Comparison of ENCODE assay signal across 9 cellular contexts in the genomic region with DNA sequence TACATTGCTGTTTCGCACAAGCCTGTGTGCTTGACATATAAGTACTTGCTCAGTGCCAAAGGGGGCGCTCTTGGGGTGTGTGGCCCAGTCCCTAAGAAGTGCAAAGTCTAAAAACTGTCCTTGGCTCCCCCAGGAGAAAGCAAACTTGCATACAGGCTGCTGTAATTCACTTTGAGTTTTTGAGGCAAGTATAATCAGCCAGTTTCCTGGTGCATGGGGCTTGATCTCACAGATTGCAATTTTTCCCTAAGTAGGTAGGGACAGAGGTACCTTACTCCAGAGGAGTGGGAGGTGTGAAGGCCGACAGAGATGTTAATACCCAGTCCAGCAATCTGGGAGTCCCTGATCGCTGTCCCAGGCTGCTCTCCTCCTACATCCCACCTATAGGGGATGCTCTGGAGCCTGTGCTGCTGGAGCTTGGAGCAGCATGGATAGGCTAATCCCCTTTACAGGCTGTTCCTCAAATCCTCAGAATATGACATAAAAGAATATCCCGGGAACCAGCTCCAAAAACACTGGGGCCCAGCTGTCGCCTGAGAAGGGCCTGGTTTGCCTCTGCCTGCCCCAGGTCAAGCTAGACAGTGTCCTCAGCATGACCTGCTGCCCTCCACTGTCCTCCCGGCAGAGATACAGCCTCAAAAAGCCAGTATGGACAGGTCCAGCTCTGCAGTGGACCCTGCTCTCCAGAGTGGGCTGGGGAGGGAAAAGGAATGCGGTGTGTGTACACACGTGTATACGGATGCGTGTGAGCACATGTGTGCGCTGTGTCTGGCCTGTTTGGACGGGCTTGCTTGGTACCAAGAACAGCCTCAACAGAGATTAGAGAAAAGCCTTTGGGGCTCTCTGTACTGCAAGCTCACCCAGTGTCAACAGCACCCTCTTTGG.
DNase-seq lines count a peak whose midpoint lies in the region; ATAC-seq and TF ChIP-seq lines count a peak whose summit lies in the region.
"Had no signal": no experiment of that assay in that cellular context is flagged by ENCODE, and none has a peak within 500 bp of the region (broad histone marks: within the 10 kb centered on the region; RNA-seq: fewer than 3 reads in every experiment).

No MANE protein-coding gene starts in this region.

- H3K27me3 Mint-ChIP-seq in activated CD4-positive, alpha-beta memory T cell treated with anti-CD3 and anti-CD28 coated beads for 36 hours: no peaks in the 10 kb centered on the region

- WGBS in spleen, 5 donors: 62 to 82% (median 73%) methylated on average over 13 of the region's 13 CpGs

- peak overlapping the region; percentile 19 to 90 (median 82) for H3K27ac ChIP-seq in spleen

- H3K4me1 ChIP-seq in spleen: peaks cover 18 to 91% (median 61%) of the 10 kb centered on the region in 6 donors

- H3K4me3 ChIP-seq in spleen: no peak overlapping the region

- no peaks in the 10 kb centered on the region for H3K36me3 ChIP-seq in spleen

- no peak for TF ChIP-seq POLR2A in spleen (IDR thresholded peaks at IDR 0.05)

- CTCF ChIA-PET in activated CD4-positive, alpha-beta memory T cell treated with anti-CD3 and anti-CD28 coated beads for 36 hours (lab: Charles Lee): interaction anchor here (0.9 to 1.7 kb wide), 2 partner anchors 69 to 101 kb away, joined by 3 to 6 read pairs; no protein-coding TSS in a partner anchor

- H3K4me3 Mint-ChIP-seq in activated CD4-positive, alpha-beta memory T cell treated with anti-CD3 and anti-CD28 coated beads for 36 hours: no peak overlapping the region
- H3K4me3 Mint-ChIP-seq: activated T-cell treated with anti-CD3 and anti-CD28 coated beads, Interleukin-2, amount 50 U/mL, for 72 hours had no signal

- intact Hi-C loops in left ventricle myocardium superior (cut with micrococcal nuclease) (no loop called here), spleen (cut with DNase I; ENCODE audit: low total_unique reads) (no loop called here)
- intact Hi-C loops in activated CD4-positive, alpha-beta memory T cell treated with anti-CD3 and anti-CD28 coated beads for 36 hours (cut with micrococcal nuclease): loop anchor here (10.0 kb wide), 1 partner anchor 64 kb away; no protein-coding TSS in a partner anchor

- POLR2A ChIA-PET in activated CD4-positive, alpha-beta memory T cell treated with anti-CD3 and anti-CD28 coated beads for 36 hours (lab: Charles Lee): no interaction called here

- H3K27ac Mint-ChIP-seq in activated CD4-positive, alpha-beta memory T cell treated with anti-CD3 and anti-CD28 coated beads for 36 hours: no peak overlapping the region
- H3K27ac Mint-ChIP-seq: activated T-cell treated with anti-CD3 and anti-CD28 coated beads, Interleukin-2, amount 50 U/mL, for 72 hours had no signal

- no peaks in the 10 kb centered on the region for H3K27me3 ChIP-seq in spleen (replicated peaks in 1 of 7)

- no peaks in the 10 kb centered on the region for H3K4me1 Mint-ChIP-seq in activated CD4-positive, alpha-beta memory T cell treated with anti-CD3 and anti-CD28 coated beads for 36 hours (ENCODE audit: low read depth)

- no peaks in the 10 kb centered on the region for H3K9me3 ChIP-seq in spleen

- peak; percentile 26 for DNase-seq in stimulated activated CD4-positive, alpha-beta T cell treated with anti-CD3 and anti-CD28 coated beads, Interleukin-15, amount 100 ng/mL, for 24 hours
- DNase-seq in stimulated activated CD4-positive, alpha-beta T cell treated with anti-CD3 and anti-CD28 coated beads, Interleukin-4, amount 100 ng/mL, for 1 hour: no peak
- no peak for DNase-seq in left ventricle myocardium superior
- DNase-seq in spleen: no peak
- no peak for DNase-seq in activated CD4-positive, alpha-beta memory T cell treated with anti-CD3 and anti-CD28 coated beads for 36 hours

- no peaks in the 10 kb centered on the region for H3K9me3 Mint-ChIP-seq in activated CD4-positive, alpha-beta memory T cell treated with anti-CD3 and anti-CD28 coated beads for 36 hours
- H3K9me3 Mint-ChIP-seq: activated T-cell treated with anti-CD3 and anti-CD28 coated beads, Interleukin-2, amount 50 U/mL, for 72 hours had no signal

- ATAC-seq in SK-N-SH treated with all-trans-retinoic acid at 6 μM for 48 hours (peak; percentile 54), left ventricle myocardium superior (peak; percentile 2), HG03108 (IDR thresholded peaks at IDR 0.05; ENCODE audit: unreplicated experiment) (no peak), HG03565 (IDR thresholded peaks at IDR 0.05; ENCODE audit: unreplicated experiment) (no peak)
- ATAC-seq: activated T-cell treated with anti-CD3 and anti-CD28 coated beads, Interleukin-2, amount 50 U/mL, for 72 hours had no signal

- peak in 1 of 11 experiments; percentile 30 for TF ChIP-seq CTCF in spleen (IDR thresholded peaks at IDR 0.05 in 8 of 11, conservative IDR thresholded peaks at IDR 0.05 in 3 of 11)

- no peaks in the 10 kb centered on the region for H3K36me3 Mint-ChIP-seq in activated CD4-positive, alpha-beta memory T cell treated with anti-CD3 and anti-CD28 coated beads for 36 hours

TF ChIP-seq in SK-N-SH treated with all-trans-retinoic acid at 6 μM for 48 hours, 23 proteins besides CTCF, POLR2A, EP300 and RAD21:
- TF ChIP-seq RARB (CRISPR knock-in tag; IDR thresholded peaks at IDR 0.05) (no peak), ZC3H10 (CRISPR knock-in tag; IDR thresholded peaks at IDR 0.05) (no peak), CSDC2 (CRISPR knock-in tag; IDR thresholded peaks at IDR 0.05) (no peak), ZNF565 (CRISPR knock-in tag; conservative IDR thresholded peaks at IDR 0.05; ENCODE audit: low read depth) (no peak), ISL1 (CRISPR knock-in tag; IDR thresholded peaks at IDR 0.05) (no peak), SNAI2 (CRISPR knock-in tag; IDR thresholded peaks at IDR 0.05) (no peak)
- TF ChIP-seq, protein P1, sequence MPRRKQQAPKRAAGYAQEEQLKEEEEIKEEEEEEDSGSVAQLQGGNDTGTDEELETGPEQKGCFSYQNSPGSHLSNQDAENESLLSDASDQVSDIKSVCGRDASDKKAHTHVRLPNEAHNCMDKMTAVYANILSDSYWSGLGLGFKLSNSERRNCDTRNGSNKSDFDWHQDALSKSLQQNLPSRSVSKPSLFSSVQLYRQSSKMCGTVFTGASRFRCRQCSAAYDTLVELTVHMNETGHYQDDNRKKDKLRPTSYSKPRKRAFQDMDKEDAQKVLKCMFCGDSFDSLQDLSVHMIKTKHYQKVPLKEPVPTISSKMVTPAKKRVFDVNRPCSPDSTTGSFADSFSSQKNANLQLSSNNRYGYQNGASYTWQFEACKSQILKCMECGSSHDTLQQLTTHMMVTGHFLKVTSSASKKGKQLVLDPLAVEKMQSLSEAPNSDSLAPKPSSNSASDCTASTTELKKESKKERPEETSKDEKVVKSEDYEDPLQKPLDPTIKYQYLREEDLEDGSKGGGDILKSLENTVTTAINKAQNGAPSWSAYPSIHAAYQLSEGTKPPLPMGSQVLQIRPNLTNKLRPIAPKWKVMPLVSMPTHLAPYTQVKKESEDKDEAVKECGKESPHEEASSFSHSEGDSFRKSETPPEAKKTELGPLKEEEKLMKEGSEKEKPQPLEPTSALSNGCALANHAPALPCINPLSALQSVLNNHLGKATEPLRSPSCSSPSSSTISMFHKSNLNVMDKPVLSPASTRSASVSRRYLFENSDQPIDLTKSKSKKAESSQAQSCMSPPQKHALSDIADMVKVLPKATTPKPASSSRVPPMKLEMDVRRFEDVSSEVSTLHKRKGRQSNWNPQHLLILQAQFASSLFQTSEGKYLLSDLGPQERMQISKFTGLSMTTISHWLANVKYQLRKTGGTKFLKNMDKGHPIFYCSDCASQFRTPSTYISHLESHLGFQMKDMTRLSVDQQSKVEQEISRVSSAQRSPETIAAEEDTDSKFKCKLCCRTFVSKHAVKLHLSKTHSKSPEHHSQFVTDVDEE (CRISPR knock-in tag; IDR thresholded peaks at IDR 0.05): no peak
- TF ChIP-seq, protein P2, sequence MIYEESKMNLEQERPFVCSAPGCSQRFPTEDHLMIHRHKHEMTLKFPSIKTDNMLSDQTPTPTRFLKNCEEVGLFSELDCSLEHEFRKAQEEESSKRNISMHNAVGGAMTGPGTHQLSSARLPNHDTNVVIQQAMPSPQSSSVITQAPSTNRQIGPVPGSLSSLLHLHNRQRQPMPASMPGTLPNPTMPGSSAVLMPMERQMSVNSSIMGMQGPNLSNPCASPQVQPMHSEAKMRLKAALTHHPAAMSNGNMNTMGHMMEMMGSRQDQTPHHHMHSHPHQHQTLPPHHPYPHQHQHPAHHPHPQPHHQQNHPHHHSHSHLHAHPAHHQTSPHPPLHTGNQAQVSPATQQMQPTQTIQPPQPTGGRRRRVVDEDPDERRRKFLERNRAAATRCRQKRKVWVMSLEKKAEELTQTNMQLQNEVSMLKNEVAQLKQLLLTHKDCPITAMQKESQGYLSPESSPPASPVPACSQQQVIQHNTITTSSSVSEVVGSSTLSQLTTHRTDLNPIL (CRISPR knock-in tag; IDR thresholded peaks at IDR 0.05; ENCODE audit: low read depth): no peak
TF ChIP-seq in SK-N-SH treated with all-trans-retinoic acid at 6 μM for 48 hours: peak in this region for 0.

Comparison
In these comparisons a context has a peak if more than half of its experiments do, and no peak if none do; other contexts are left out.
1. ATAC-seq: peak in SK-N-SH treated with all-trans-retinoic acid at 6 μM for 48 hours (single experiment) and left ventricle myocardium superior (single experiment); none in HG03108 (single experiment) and HG03565 (single experiment).